In genomic region chr22:24950272-24950902, GRCh38 we compare ENCODE assay signal across 11 cellular contexts. TPM values are rescaled to one million over a fixed set of nuclear protein-coding genes. Genes with fewer than 3 reads are reported as not detected.
A peak's percentile ranks its signal among the peaks of the same experiment; 100 is the strongest.
DNase-seq lines count a peak whose midpoint lies in the region; ATAC-seq and TF ChIP-seq lines count a peak whose summit lies in the region.
"Had no signal": no experiment of that assay in that cellular context is flagged by ENCODE, and none has a peak within 500 bp of the region (broad histone marks: within the 10 kb centered on the region; RNA-seq: fewer than 3 reads in every experiment).

No MANE protein-coding gene starts in this region.

- no peak overlapping the region for H3K27ac ChIP-seq in stomach
- H3K27ac ChIP-seq: skin epidermis, testis had no signal

- 20 to 29% (median 23%) methylated on average over 7 of the region's 7 CpGs for WGBS in stomach, 5 donors

- H3K9me3 ChIP-seq in stomach: no peaks in the 10 kb centered on the region
- H3K9me3 ChIP-seq: testis had no signal

- H3K27me3 Mint-ChIP-seq in activated naive CD4-positive, alpha-beta T cell treated with anti-CD3 and anti-CD28 coated beads, Interleukin-2, amount 10 ng/mL, durations not matched to agents 7 days and 5 days: peaks cover 78% of the 10 kb centered on the region

- TF ChIP-seq POLR2A in stomach (IDR thresholded peaks at IDR 0.05): no peak

- TF ChIP-seq CTCF in fibroblast of the aortic adventitia (IDR thresholded peaks at IDR 0.05; ENCODE audit: insufficient read depth, low read length): no peak
- no peak for TF ChIP-seq CTCF in stomach (IDR thresholded peaks at IDR 0.05)

- CTCF ChIA-PET in activated naive CD4-positive, alpha-beta T cell treated with anti-CD3 and anti-CD28 coated beads, Interleukin-2, amount 10 ng/mL, durations not matched to agents 7 days and 5 days (lab: Charles Lee): interaction anchor here (0.6 to 9.8 kb wide), 5 partner anchors 12 to 112 kb away, joined by 3 to 115 read pairs (median 13); no protein-coding TSS in a partner anchor

- H3K4me1 ChIP-seq in stomach: peaks cover 19 to 50% (median 32%) of the 10 kb centered on the region in 4 donors

- H3K36me3 ChIP-seq in stomach: no peaks in the 10 kb centered on the region

- intact Hi-C loops in stomach (cut with DNase I; ENCODE audit: low total_unique reads): loop anchor here (5.0 kb wide), 1 partner anchor 97 kb away; no protein-coding TSS in a partner anchor

- peak overlapping the region; percentile 28 for H3K4me3 Mint-ChIP-seq in activated naive CD4-positive, alpha-beta T cell treated with anti-CD3 and anti-CD28 coated beads, Interleukin-2, amount 10 ng/mL, durations not matched to agents 7 days and 5 days
- H3K4me3 Mint-ChIP-seq in stimulated activated effector memory CD8-positive, alpha-beta T cell treated with anti-CD3 and anti-CD28 coated beads, Interleukin-12 subunit alpha, Interleukin-12 subunit beta, amount 100 ng/mL, for 72 hours: no peak overlapping the region

- no peak for DNase-seq in activated naive CD4-positive, alpha-beta T cell treated with anti-CD3 and anti-CD28 coated beads, Interleukin-2, amount 10 ng/mL, durations not matched to agents 7 days and 5 days
- no peak for DNase-seq in activated naive CD4-positive, alpha-beta T cell treated with anti-CD3 and anti-CD28 coated beads, Interleukin-2, amount 50 U/mL, for 16 hours
- DNase-seq in SHP77 treated with DMSO at 0.1 percent for 48 hours (lab: John Stamatoyannopoulos, UW): peak; percentile 9
- DNase-seq in fibroblast of the aortic adventitia (ENCODE audit: low read depth): peak; percentile 63
- no peak for DNase-seq in stimulated activated effector memory CD8-positive, alpha-beta T cell treated with anti-CD3 and anti-CD28 coated beads, Interleukin-12 subunit alpha, Interleukin-12 subunit beta, amount 100 ng/mL, for 72 hours (ENCODE audit: low spot score in 2 of 2)
- DNase-seq in stomach: no peak
- DNase-seq in activated effector memory CD4-positive, alpha-beta T cell treated with anti-CD3 and anti-CD28 coated beads, Interleukin-2, amount 50 U/mL, for 16 hours: no peak
- DNase-seq: Right ventricle myocardium superior, testis had no signal

- peak overlapping the region; percentile 10 for H3K4me3 ChIP-seq in fibroblast of the aortic adventitia (ENCODE audit: low read depth, low read length)
- no peak overlapping the region for H3K4me3 ChIP-seq in stomach
- H3K4me3 ChIP-seq: skin epidermis, testis had no signal

- H3K27me3 ChIP-seq in stomach: peaks cover 0 to 79% (median 12%) of the 10 kb centered on the region in 3 donors
- H3K27me3 ChIP-seq: testis had no signal

- no peaks in the 10 kb centered on the region for H3K9me3 Mint-ChIP-seq in activated naive CD4-positive, alpha-beta T cell treated with anti-CD3 and anti-CD28 coated beads, Interleukin-2, amount 10 ng/mL, durations not matched to agents 7 days and 5 days
- H3K9me3 Mint-ChIP-seq in stimulated activated effector memory CD8-positive, alpha-beta T cell treated with anti-CD3 and anti-CD28 coated beads, Interleukin-12 subunit alpha, Interleukin-12 subunit beta, amount 100 ng/mL, for 72 hours: no peaks in the 10 kb centered on the region

- TF ChIP-seq EP300 in stomach (IDR thresholded peaks at IDR 0.05): no peak

- H3K27ac Mint-ChIP-seq in activated naive CD4-positive, alpha-beta T cell treated with anti-CD3 and anti-CD28 coated beads, Interleukin-2, amount 10 ng/mL, durations not matched to agents 7 days and 5 days: no peak overlapping the region
- H3K27ac Mint-ChIP-seq in stimulated activated effector memory CD8-positive, alpha-beta T cell treated with anti-CD3 and anti-CD28 coated beads, Interleukin-12 subunit alpha, Interleukin-12 subunit beta, amount 100 ng/mL, for 72 hours: peak overlapping the region; percentile 72

- H3K4me1 Mint-ChIP-seq in activated naive CD4-positive, alpha-beta T cell treated with anti-CD3 and anti-CD28 coated beads, Interleukin-2, amount 10 ng/mL, durations not matched to agents 7 days and 5 days: peaks cover 39% of the 10 kb centered on the region
- peaks cover 24% of the 10 kb centered on the region for H3K4me1 Mint-ChIP-seq in stimulated activated effector memory CD8-positive, alpha-beta T cell treated with anti-CD3 and anti-CD28 coated beads, Interleukin-12 subunit alpha, Interleukin-12 subunit beta, amount 100 ng/mL, for 72 hours

- H3K36me3 Mint-ChIP-seq in activated naive CD4-positive, alpha-beta T cell treated with anti-CD3 and anti-CD28 coated beads, Interleukin-2, amount 10 ng/mL, durations not matched to agents 7 days and 5 days: no peaks in the 10 kb centered on the region
- H3K36me3 Mint-ChIP-seq in stimulated activated effector memory CD8-positive, alpha-beta T cell treated with anti-CD3 and anti-CD28 coated beads, Interleukin-12 subunit alpha, Interleukin-12 subunit beta, amount 100 ng/mL, for 72 hours: peaks cover 6% of the 10 kb centered on the region

- no peak for ATAC-seq in stimulated activated effector memory CD8-positive, alpha-beta T cell treated with anti-CD3 and anti-CD28 coated beads, Interleukin-12 subunit alpha, Interleukin-12 subunit beta, amount 100 ng/mL, for 72 hours
- ATAC-seq in HG03460 (IDR thresholded peaks at IDR 0.05; ENCODE audit: unreplicated experiment): no peak

RNA-seq across cellular contexts. Expression of gene KIAA1671, which starts 2.1 kb away (rescaled TPM):
- total RNA-seq in fibroblast of the aortic adventitia (ENCODE audit: low replicate concordance) (4.6 and 10.7 TPM in 2 replicates), stomach (10 to 100 TPM; 30.8 to 80.5 (median 43.8) TPM)
- polyA plus RNA-seq in stomach: 1 to 10 TPM; 5.7 to 7.7 (median 6.9) TPM

RNA-seq across cellular contexts. Expression of gene LHFPL7, which starts 3.9 kb away (rescaled TPM):
- total RNA-seq in fibroblast of the aortic adventitia (ENCODE audit: low replicate concordance): not detected in 2 replicates
- not detected for total RNA-seq in stomach
- 1 to 10 TPM in 2 of 3 donors, not detected in 1; 1.1 to 1.5 TPM for polyA plus RNA-seq in stomach
- total RNA-seq: Right ventricle myocardium superior, testis had no signal

Comparison
In these comparisons a context has a peak if more than half of its experiments do, and no peak if none do; other contexts are left out.
1. DNase-seq: peak in SHP77 treated with DMSO at 0.1 percent for 48 hours (single experiment) and fibroblast of the aortic adventitia (single experiment); none in activated naive CD4-positive, alpha-beta T cell treated with anti-CD3 and anti-CD28 coated beads, Interleukin-2, amount 10 ng/mL, durations not matched to agents 7 days and 5 days (single experiment), activated naive CD4-positive, alpha-beta T cell treated with anti-CD3 and anti-CD28 coated beads, Interleukin-2, amount 50 U/mL, for 16 hours (single experiment), stimulated activated effector memory CD8-positive, alpha-beta T cell treated with anti-CD3 and anti-CD28 coated beads, Interleukin-12 subunit alpha, Interleukin-12 subunit beta, amount 100 ng/mL, for 72 hours (0 of 2), stomach (single experiment) and activated effector memory CD4-positive, alpha-beta T cell treated with anti-CD3 and anti-CD28 coated beads, Interleukin-2, amount 50 U/mL, for 16 hours (single experiment).